ENCODE assay signal across 8 cellular contexts in the genomic region with DNA sequence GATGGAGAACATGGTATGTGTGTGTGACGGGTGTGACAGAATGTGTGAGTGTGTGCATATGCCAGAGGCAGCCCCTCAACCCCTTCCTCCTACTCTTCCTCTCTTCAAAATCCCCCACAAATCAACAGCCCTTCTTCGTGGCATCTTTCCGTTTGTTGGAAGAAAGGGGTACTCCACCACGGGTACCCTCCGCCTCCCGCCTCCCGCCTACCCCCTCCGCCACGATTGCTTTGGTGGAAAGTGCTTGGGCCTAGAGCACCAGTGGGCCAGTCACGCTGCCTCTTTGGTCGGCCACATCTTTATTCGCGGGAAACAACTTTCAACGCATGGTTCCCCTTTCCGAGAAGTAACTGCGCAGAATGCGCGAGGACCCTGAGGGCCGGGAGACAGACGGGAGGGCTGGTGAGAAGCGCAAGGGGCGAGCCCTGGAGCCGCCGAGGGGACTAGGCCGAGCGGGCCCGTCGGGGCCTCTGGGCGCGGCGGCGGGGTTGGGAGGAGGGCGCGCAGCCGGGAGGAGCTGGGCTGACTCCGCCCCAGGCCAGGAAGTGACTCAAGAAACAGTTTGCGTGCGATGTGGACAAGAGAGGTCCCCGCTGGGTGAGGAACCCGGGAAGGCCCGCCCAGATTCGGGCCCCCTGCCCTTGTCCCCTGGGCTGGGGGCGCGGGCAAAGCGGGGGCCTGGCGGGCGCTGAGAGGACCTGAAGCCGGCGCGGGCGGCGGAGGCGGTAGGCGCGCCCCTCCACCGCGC. TPM values are rescaled to one million over a fixed set of nuclear protein-coding genes. Genes with fewer than 3 reads are reported as not detected.
A peak's percentile ranks its signal among the peaks of the same experiment; 100 is the strongest.
DNase-seq lines count a peak whose midpoint lies in the region; ATAC-seq and TF ChIP-seq lines count a peak whose summit lies in the region.

A gene (minus strand): TSS at position 274 of the 748 bp plus-strand sequence. CDS start 614 bp downstream, outside the sequence.
A gene (plus strand): TSS at position 560 of the 748 bp plus-strand sequence. CDS start 777 bp downstream, outside the sequence.

- no peaks in the 10 kb centered on the region for H3K9me3 ChIP-seq in breast epithelium

- DNase-seq in A172 (ENCODE audit: low spot score): peak; percentile 58
- peak; percentile 33 for DNase-seq in NCI-H2029 treated with DMSO at 0.1 percent for 48 hours (lab: John Stamatoyannopoulos, UW)
- DNase-seq in breast epithelium (ENCODE audit: low spot score in 2 of 2): peak; percentile 89 to 91
- DNase-seq in inferior parietal cortex (ENCODE audit: extremely low spot score): peak; percentile 74
- peak; percentile 71 for DNase-seq in smooth muscle cell of the brain vasculature (ENCODE audit: low read depth, low spot score)

- intact Hi-C loops in breast epithelium (cut with DNase I; ENCODE audit: low total_unique reads): loop anchor here (2.0 kb wide), 2 partner anchors 61 to 93 kb away; a partner anchor contains a TSS

- no peaks in the 10 kb centered on the region for H3K36me3 ChIP-seq in breast epithelium

- peak within 1 kb of the TSS; percentile 65 to 94 (median 91) for H3K4me3 ChIP-seq in breast epithelium

- H3K27me3 ChIP-seq in breast epithelium: no peaks in the 10 kb centered on the region

- TF ChIP-seq CTCF in VCaP (conservative IDR thresholded peaks at IDR 0.05) (no peak), breast epithelium (IDR thresholded peaks at IDR 0.05) (peak in 1 of 3 donors; percentile 11)

- ATAC-seq in GM18511 (IDR thresholded peaks at IDR 0.05; ENCODE audit: unreplicated experiment) (peak; percentile 88), HG02981 (IDR thresholded peaks at IDR 0.05; ENCODE audit: unreplicated experiment) (peak; percentile 84)

- H3K27ac ChIP-seq in VCaP (peak within 1 kb of the TSS; percentile 88), breast epithelium (peak within 1 kb of the TSS; percentile 96 to 100)

- H3K4me1 ChIP-seq in breast epithelium: peaks cover 6 to 14% of the 10 kb centered on the region in 2 donors

- peak; percentile 98 for TF ChIP-seq POLR2A in breast epithelium (IDR thresholded peaks at IDR 0.05)

RNA-seq across cellular contexts. Expression of the first gene that starts in this region (rescaled TPM):
- total RNA-seq in A172 (2014; rRNA removed; shearing (Covaris generic)): 0.17 TPM in 1 of 2 replicates, not detected in the other
- total RNA-seq in breast epithelium: 1 to 10 TPM; 1.6 to 3.8 (median 2.3) TPM

RNA-seq across cellular contexts. Expression of the second gene that starts in this region (rescaled TPM):
- total RNA-seq in A172 (2014; rRNA removed; shearing (Covaris generic)): 15.4 and 19.5 TPM in 2 replicates
- total RNA-seq in breast epithelium: 10 to 100 TPM; 48.5 to 68.1 (median 63.9) TPM

Comparison
In these comparisons a context has a peak if more than half of its experiments do, and no peak if none do; other contexts are left out.
1. Peak in every context shown above with its lines: DNase-seq, ATAC-seq, H3K4me3 ChIP-seq and H3K27ac ChIP-seq.
2. DNase-seq: peak in every context shown above with its lines; median percentile 90 in breast epithelium; 74 in inferior parietal cortex; 71 in smooth muscle cell of the brain vasculature; 58 in A172; 33 in NCI-H2029 treated with DMSO at 0.1 percent for 48 hours.